7 cellular contexts compared by ENCODE assay signal in the genomic region with DNA sequence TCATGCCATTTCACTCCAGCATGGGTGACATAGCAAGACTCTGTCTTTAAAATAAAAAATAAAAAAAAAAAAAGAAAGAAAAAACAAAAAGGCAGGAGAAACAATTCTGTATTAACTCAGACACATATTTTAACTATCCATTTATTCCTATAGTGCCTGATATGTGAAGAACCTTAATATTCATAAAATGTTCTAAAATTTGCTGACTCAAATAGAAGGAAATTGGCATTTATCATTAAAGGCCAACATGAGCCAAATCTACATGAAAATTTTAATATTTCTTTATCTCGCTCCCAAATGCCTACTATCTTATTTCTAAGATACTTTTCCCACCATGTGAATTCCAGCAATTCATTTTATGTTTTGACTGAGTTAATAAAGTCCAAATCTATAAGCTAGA.
"Had no signal": no experiment of that assay in that cellular context is flagged by ENCODE, and none has a peak within 500 bp of the region (broad histone marks: within the 10 kb centered on the region; RNA-seq: fewer than 3 reads in every experiment).

No MANE protein-coding gene starts in this region.

- FAIRE-seq: H1, H54 had no signal

- H3K4me1 Mint-ChIP-seq: GM23338 had no signal

- H3K27ac ChIP-seq: HL-60 had no signal

- DNase-seq: H9, HCEC 1CT had no signal

- H3K4me3 ChIP-seq: GM23338 had no signal

- H3K4me2 ChIP-seq: GM23338 had no signal

- ATAC-seq: GM23338 had no signal

- H3K27me3 Mint-ChIP-seq: IgD-negative memory B cell had no signal

- H2AFZ ChIP-seq: GM23338 had no signal

- H3K4me3 Mint-ChIP-seq: GM23338, H9, IgD-negative memory B cell had no signal

- H3K9me3 Mint-ChIP-seq: GM23338, H9, IgD-negative memory B cell had no signal

- H3K27ac Mint-ChIP-seq: GM23338, H9, IgD-negative memory B cell had no signal
